Comparison of ENCODE assay signal across 16 cellular contexts in genomic region chr9:98086461-98086860, GRCh38. TPM values are rescaled to one million over a fixed set of nuclear protein-coding genes. Genes with fewer than 3 reads are reported as not detected.
DNase-seq lines count a peak whose midpoint lies in the region; ATAC-seq, FAIRE-seq and TF ChIP-seq lines count a peak whose summit lies in the region.
"Had no signal": no experiment of that assay in that cellular context is flagged by ENCODE, and none has a peak within 500 bp of the region (broad histone marks: within the 10 kb centered on the region; RNA-seq: fewer than 3 reads in every experiment).

No MANE protein-coding gene starts in this region.

- no peak for FAIRE-seq in urothelium cell line (lab: Jason Lieb, UNC)
- FAIRE-seq: endometrium, GM18507 had no signal

- peaks cover 83% of the 10 kb centered on the region for H3K36me3 Mint-ChIP-seq in activated T-cell treated with anti-CD3 and anti-CD28 coated beads, Interleukin-2, amount 50 U/mL, for 24 hours (ENCODE audit: low read depth)
- peaks cover 97% of the 10 kb centered on the region for H3K36me3 Mint-ChIP-seq in dendritic cell treated with granulocyte-macrophage colony-stimulating factor and Interleukin-4, amounts not matched to agents 40 ng/mL and 50 ng/mL, for 4 days (ENCODE audit: low read depth)

- H2AK5ac ChIP-seq in trophoblast cell (ENCODE audit: low read length) = no peak overlapping the region

- peaks cover 6% of the 10 kb centered on the region for H3K79me1 ChIP-seq in trophoblast cell (ENCODE audit: low read length)

- H3K9me3 Mint-ChIP-seq in activated T-cell treated with anti-CD3 and anti-CD28 coated beads, Interleukin-2, amount 50 U/mL, for 24 hours = no peaks in the 10 kb centered on the region
- H3K9me3 Mint-ChIP-seq in dendritic cell treated with granulocyte-macrophage colony-stimulating factor and Interleukin-4, amounts not matched to agents 40 ng/mL and 50 ng/mL, for 4 days = no peaks in the 10 kb centered on the region

- CTCF ChIA-PET in OCI-LY7 (lab: Charles Lee; ENCODE audit: unreplicated experiment) = interaction anchor here (0.5 kb wide), 1 partner anchor 1479 kb away, joined by 4 read pairs; no protein-coding TSS in a partner anchor

- no peak overlapping the region for H3K4ac ChIP-seq in trophoblast cell (ENCODE audit: low read depth, low read length)

- H3K79me2 ChIP-seq in OCI-LY7 (ENCODE audit: insufficient read depth, low read depth, low read length) = no peaks in the 10 kb centered on the region
- no peaks in the 10 kb centered on the region for H3K79me2 ChIP-seq in trophoblast cell (ENCODE audit: control insufficient read depth, insufficient read depth, low read length, poor library complexity)

- H4K8ac ChIP-seq in trophoblast cell (ENCODE audit: low read depth, low read length) = no peak overlapping the region

- H3K9me2 ChIP-seq in OCI-LY7 (ENCODE audit: insufficient read depth, low read length) = no peaks in the 10 kb centered on the region

- no peak overlapping the region for H2BK12ac ChIP-seq in trophoblast cell (ENCODE audit: low read length)

- TF ChIP-seq CTCF in OCI-LY7 (conservative IDR thresholded peaks at IDR 0.05; ENCODE audit: low read length) = no peak

- no CpG with 5 or more reads among the region's 4 CpGs for WGBS in trophoblast cell (ENCODE audit: extremely low coverage, insufficient coverage, insufficient read length)

- intact Hi-C loops in OCI-LY7 (cut with micrococcal nuclease; ENCODE audit: unreplicated experiment) = no loop called here
- intact Hi-C loops in dendritic cell treated with granulocyte-macrophage colony-stimulating factor and Interleukin-4, amounts not matched to agents 40 ng/mL and 50 ng/mL, for 4 days (cut with micrococcal nuclease) = loop anchor here (10.0 kb wide), 1 partner anchor 68 kb away; no protein-coding TSS in a partner anchor

- H3K9me3 ChIP-seq in OCI-LY7 (ENCODE audit: low read length) (no peaks in the 10 kb centered on the region), trophoblast cell (ENCODE audit: insufficient read depth, low read depth, low read length) (peaks cover 3% of the 10 kb centered on the region)
- H3K9me3 ChIP-seq: thoracic aorta had no signal

- no peak overlapping the region for H3K9ac ChIP-seq in trophoblast cell (ENCODE audit: low read length)

- no peak overlapping the region for H3K14ac ChIP-seq in trophoblast cell (ENCODE audit: low read length)

- no peak overlapping the region for H3K4me3 Mint-ChIP-seq in activated T-cell treated with anti-CD3 and anti-CD28 coated beads, Interleukin-2, amount 50 U/mL, for 24 hours
- H3K4me3 Mint-ChIP-seq in dendritic cell treated with granulocyte-macrophage colony-stimulating factor and Interleukin-4, amounts not matched to agents 40 ng/mL and 50 ng/mL, for 4 days = no peak overlapping the region

- H3K27ac Mint-ChIP-seq in activated T-cell treated with anti-CD3 and anti-CD28 coated beads, Interleukin-2, amount 50 U/mL, for 24 hours = peak overlapping the region; percentile 71
- H3K27ac Mint-ChIP-seq in dendritic cell treated with granulocyte-macrophage colony-stimulating factor and Interleukin-4, amounts not matched to agents 40 ng/mL and 50 ng/mL, for 4 days = peak overlapping the region; percentile 13

- no peak overlapping the region for H4K91ac ChIP-seq in trophoblast cell (ENCODE audit: low read depth, low read length)

- H2AFZ ChIP-seq in OCI-LY7 (ENCODE audit: low read length) (no peak overlapping the region), trophoblast cell (ENCODE audit: insufficient read depth, low read length, poor library complexity) (no peak overlapping the region)

- H3K4me1 ChIP-seq in OCI-LY7 (ENCODE audit: insufficient read depth, low read length, poor library complexity, severe bottlenecking) (no peaks in the 10 kb centered on the region), trophoblast cell (ENCODE audit: control insufficient read depth in 1 of 2, insufficient read depth in 2 of 2, low read length in 2 of 2) (peaks cover 9 to 14% of the 10 kb centered on the region in 2 experiments)

- no peaks in the 10 kb centered on the region for H4K20me1 ChIP-seq in OCI-LY7 (ENCODE audit: insufficient read depth, low read length)

- H4K12ac ChIP-seq in trophoblast cell (ENCODE audit: low read depth, low read length) = no peak overlapping the region

- no peak overlapping the region for H2BK5ac ChIP-seq in trophoblast cell (ENCODE audit: low read depth, low read length, poor library complexity)

- no peaks in the 10 kb centered on the region for H3K27me3 ChIP-seq in trophoblast cell (ENCODE audit: insufficient read depth, low read length)

- H3K4me1 Mint-ChIP-seq in activated T-cell treated with anti-CD3 and anti-CD28 coated beads, Interleukin-2, amount 50 U/mL, for 24 hours (ENCODE audit: low read depth) = peaks cover 43% of the 10 kb centered on the region
- H3K4me1 Mint-ChIP-seq in dendritic cell treated with granulocyte-macrophage colony-stimulating factor and Interleukin-4, amounts not matched to agents 40 ng/mL and 50 ng/mL, for 4 days (ENCODE audit: low read depth) = peaks cover 41% of the 10 kb centered on the region

- no peak overlapping the region for H3K18ac ChIP-seq in trophoblast cell (ENCODE audit: low read length)

- H3K23ac ChIP-seq in trophoblast cell (ENCODE audit: low read length) = no peak overlapping the region

- H3K36me3 ChIP-seq in OCI-LY7 (ENCODE audit: insufficient read depth, low read length) = peaks cover 57% of the 10 kb centered on the region
- H3K36me3 ChIP-seq in trophoblast cell (ENCODE audit: control insufficient read depth in 1 of 2, insufficient read depth in 2 of 2, low read length in 2 of 2) = peaks cover 2 to 18% of the 10 kb centered on the region in 2 experiments

- no peak overlapping the region for H2BK120ac ChIP-seq in trophoblast cell (ENCODE audit: insufficient read depth, low read length, poor library complexity)

- H3K4me3 ChIP-seq in OCI-LY7 (ENCODE audit: low read depth, low read length, poor library complexity, severe bottlenecking) (no peak overlapping the region), trophoblast cell (ENCODE audit: low read depth, low read length) (no peak overlapping the region)

- H3K27me3 Mint-ChIP-seq in activated T-cell treated with anti-CD3 and anti-CD28 coated beads, Interleukin-2, amount 50 U/mL, for 24 hours = no peaks in the 10 kb centered on the region
- H3K27me3 Mint-ChIP-seq in dendritic cell treated with granulocyte-macrophage colony-stimulating factor and Interleukin-4, amounts not matched to agents 40 ng/mL and 50 ng/mL, for 4 days = no peaks in the 10 kb centered on the region

- POLR2A ChIA-PET in OCI-LY7 (lab: Charles Lee) = interaction anchor here (0.7 kb wide), 1 partner anchor 15 kb away, joined by 3 read pairs; no protein-coding TSS in a partner anchor

- no peak for ATAC-seq in GM19455 (IDR thresholded peaks at IDR 0.05; ENCODE audit: unreplicated experiment)

- no TSS peak for BruUV-seq in OCI-LY7 (replicated peaks; lab: Mats Ljungman, UMichigan)

- H3K27ac ChIP-seq in OCI-LY7 (ENCODE audit: low read depth, low read length, poor library complexity, severe bottlenecking) (no peak overlapping the region), trophoblast cell (ENCODE audit: low read depth, low read length) (peak overlapping the region; percentile 23)
- H3K27ac ChIP-seq: thoracic aorta had no signal

- peak overlapping the region; percentile 11; the same call in 1 of the 2 replicates for H3K4me2 ChIP-seq in OCI-LY7 (ENCODE audit: low read length)
- peak overlapping the region; percentile 10 for H3K4me2 ChIP-seq in trophoblast cell (ENCODE audit: low read length)

- no peak for DNase-seq in activated T-cell treated with anti-CD3 and anti-CD28 coated beads, Interleukin-2, amount 50 U/mL, for 24 hours
- DNase-seq in activated T-cell treated with anti-CD3 and anti-CD28 coated beads, Interleukin-2, amount 50 U/mL, for 48 hours = no peak
- no peak for DNase-seq in OCI-LY7 (ENCODE audit: low spot score)
- peak; percentile 77 to 85 for DNase-seq in trophoblast cell
- DNase-seq in NOMO-1 treated with dmso at 0.1 percent for 144 hours (lab: John Stamatoyannopoulos, UW; ENCODE audit: unreplicated experiment) = no peak
- no peak for DNase-seq in urothelium cell line (ENCODE audit: low spot score)
- DNase-seq: ACHN, activated gamma-delta T cell treated with Interleukin-2 at 50 U/mL for 16 hours, foreskin melanocyte, left ventricle myocardium superior, NCI-H2029 treated with DMSO at 0.1 percent for 48 hours had no signal

RNA-seq across cellular contexts. Expression of gene NANS, which starts 29.9 kb away (rescaled TPM):
- total RNA-seq in OCI-LY7 (2014; rRNA removed; shearing (Covaris generic)) = 63.7 and 70.6 TPM in 2 replicates
- total RNA-seq in OCI-LY7 (2022) = 50.4 and 56.9 TPM in 2 replicates
- polyA plus RNA-seq in trophoblast cell (2013) = 79.6 and 80.2 TPM in 2 replicates

RNA-seq across cellular contexts. Expression of gene TRIM14, which starts 32.6 kb away (rescaled TPM):
- total RNA-seq in OCI-LY7 (2014; rRNA removed; shearing (Covaris generic)) = 18.4 and 21.4 TPM in 2 replicates
- total RNA-seq in OCI-LY7 (2022) = 26.0 and 31.2 TPM in 2 replicates
- polyA plus RNA-seq in trophoblast cell (2013) = 2.1 and 2.3 TPM in 2 replicates

Comparison
In these comparisons a context has a peak if more than half of its experiments do, and no peak if none do; other contexts are left out.
1. DNase-seq: peak in trophoblast cell (2 of 2); none in activated T-cell treated with anti-CD3 and anti-CD28 coated beads, Interleukin-2, amount 50 U/mL, for 24 hours (single experiment), activated T-cell treated with anti-CD3 and anti-CD28 coated beads, Interleukin-2, amount 50 U/mL, for 48 hours (0 of 2), OCI-LY7 (single experiment), NOMO-1 treated with dmso at 0.1 percent for 144 hours (single experiment) and urothelium cell line (single experiment).